ENCODE assay signal across 11 cellular contexts in the genomic region with DNA sequence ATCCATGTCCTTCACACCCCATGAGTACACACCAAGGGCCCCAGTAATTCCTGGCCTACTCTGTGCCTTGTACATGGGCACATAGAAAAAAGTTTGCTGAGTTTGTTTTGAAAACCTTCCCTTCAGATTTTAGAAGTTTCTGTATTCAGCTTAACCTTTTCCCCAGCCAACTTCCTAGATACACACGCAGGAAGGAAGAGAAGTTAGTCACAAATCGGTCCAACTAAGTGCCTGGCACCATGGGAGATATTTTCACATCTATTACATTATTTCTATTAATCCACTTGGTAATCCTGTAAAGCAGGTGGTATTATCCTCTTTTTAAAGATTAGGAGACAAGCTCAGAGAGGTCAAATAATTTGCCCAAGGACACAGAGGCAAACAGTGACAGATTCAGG. TPM values are rescaled to one million over a fixed set of nuclear protein-coding genes. Genes with fewer than 3 reads are reported as not detected.
DNase-seq lines count a peak whose midpoint lies in the region; ATAC-seq, FAIRE-seq and TF ChIP-seq lines count a peak whose summit lies in the region.
"Had no signal": no experiment of that assay in that cellular context is flagged by ENCODE, and none has a peak within 500 bp of the region (broad histone marks: within the 10 kb centered on the region; RNA-seq: fewer than 3 reads in every experiment).

No MANE protein-coding gene starts in this region.

- WGBS in GM12878 (ENCODE audit: insufficient coverage, insufficient replicate concordance, low lambda C conversion rate, missing lambda C conversion rate) = 58% methylated on average over 2 of the region's 2 CpGs
- WGBS in spleen, 5 donors = 22 to 44% (median 28%) methylated on average over 2 of the region's 2 CpGs

- ATAC-seq in GM12878 = no peak
- peak in 1 of 2 donors; percentile 5 for ATAC-seq in lower lobe of right lung
- no peak for ATAC-seq in GM18870 (IDR thresholded peaks at IDR 0.05; ENCODE audit: unreplicated experiment)
- no peak for ATAC-seq in HG03280 (IDR thresholded peaks at IDR 0.05; ENCODE audit: unreplicated experiment)
- ATAC-seq: stimulated activated naive CD8-positive, alpha-beta T cell treated with anti-CD3 and anti-CD28 coated beads, Interleukin-15, amount 100 ng/mL, for 72 hours had no signal

- CTCF ChIA-PET in GM12878 (lab: Yijun Ruan, JAX) = interaction anchor here (0.6 to 4.3 kb wide), 7 partner anchors 9 to 97 kb away, joined by 3 to 53 read pairs (median 3); no protein-coding TSS in a partner anchor

- H3K4me1 ChIP-seq in GM12878 (ENCODE audit: control insufficient read depth, insufficient read depth, low read length) (peaks cover 41% of the 10 kb centered on the region), lower lobe of right lung (peaks cover 74% of the 10 kb centered on the region), spleen (peaks cover 14 to 100% (median 82%) of the 10 kb centered on the region in 6 donors)

- no peaks in the 10 kb centered on the region for H3K36me3 ChIP-seq in GM12878 (ENCODE audit: control insufficient read depth in 2 of 2, insufficient read depth in 2 of 2, low read length in 1 of 2)
- peaks cover 4% of the 10 kb centered on the region for H3K36me3 ChIP-seq in lower lobe of right lung
- H3K36me3 ChIP-seq in spleen = peaks cover 0 to 21% (median 0%) of the 10 kb centered on the region in 6 donors

- TF ChIP-seq CTCF in HL-60 (IDR thresholded peaks at IDR 0.05; ENCODE audit: insufficient read depth, low read length) (no peak), GM12878 (IDR thresholded peaks at IDR 0.05 in 2 of 3, conservative IDR thresholded peaks at IDR 0.05 in 1 of 3; ENCODE audit: control insufficient read depth in 2 of 3, extremely low read depth in 1 of 3, insufficient read depth in 1 of 3, low read depth in 3 of 3, low read length in 3 of 3) (no peak), lower lobe of right lung (IDR thresholded peaks at IDR 0.05) (no peak), spleen (IDR thresholded peaks at IDR 0.05 in 8 of 11, conservative IDR thresholded peaks at IDR 0.05 in 3 of 11) (no peak)

- peak overlapping the region; percentile 14; the same call in 1 of the 2 replicates for H3K9ac ChIP-seq in GM12878 (ENCODE audit: control insufficient read depth, insufficient read depth, low read length)

- H3K4me2 ChIP-seq in GM12878 (ENCODE audit: control insufficient read depth, insufficient read depth) = peak overlapping the region; percentile 79

- in situ Hi-C loops in GM12878 (cut with MboI) = no loop called here

- SMC1A ChIA-PET in GM12878 (lab: Charles Lee; ENCODE audit: uncharacterized antibody, unreplicated experiment) = interaction anchor here (1.1 to 13.8 kb wide), 9 partner anchors 8 to 526 kb away, joined by 3 to 260 read pairs (median 5); partner anchors contain the start of genes PIK3IP1 and SELENOM

- RAD21 ChIA-PET in GM12878 (lab: Charles Lee; ENCODE audit: unreplicated experiment) = interaction anchor here (0.8 to 3.0 kb wide), 5 partner anchors 12 to 110 kb away, joined by 3 to 22 read pairs (median 5); no protein-coding TSS in a partner anchor

- H3K9me3 ChIP-seq in GM12878 (replicated peaks; ENCODE audit: control insufficient read depth, insufficient read depth, low read length) = no peaks in the 10 kb centered on the region
- H3K9me3 ChIP-seq in lower lobe of right lung = no peaks in the 10 kb centered on the region
- H3K9me3 ChIP-seq in spleen = no peaks in the 10 kb centered on the region

- peaks cover 78% of the 10 kb centered on the region for H3K79me2 ChIP-seq in GM12878 (ENCODE audit: control insufficient read depth, insufficient read depth, low read length)

- H3K27ac ChIP-seq in HL-60 (replicated peaks) = peak overlapping the region; percentile 38; the same call in 1 of the 2 replicates
- peak overlapping the region; percentile 75 for H3K27ac ChIP-seq in GM12878 (ENCODE audit: control insufficient read depth, insufficient read depth)
- peak overlapping the region; percentile 54 for H3K27ac ChIP-seq in lower lobe of right lung
- peak overlapping the region; percentile 44 to 94 (median 79) for H3K27ac ChIP-seq in spleen

- intact Hi-C loops in GM12878 (cut with micrococcal nuclease; ENCODE audit: unreplicated experiment) (no loop called here), lower lobe of right lung (cut with DNase I) (no loop called here), spleen (cut with DNase I; ENCODE audit: low total_unique reads) (loop anchor here (10.0 kb wide), 1 partner anchor 57 kb away; no protein-coding TSS in a partner anchor)

- no peak for TF ChIP-seq RAD21 in GM12878 (IDR thresholded peaks at IDR 0.05; ENCODE audit: insufficient read depth, low read depth, low read length)

- no peak overlapping the region for H2AFZ ChIP-seq in GM12878 (ENCODE audit: control insufficient read depth, low read depth, low read length)

- TF ChIP-seq POLR2A in GM12878 (IDR thresholded peaks at IDR 0.05; ENCODE audit: low read depth, low read length) (no peak), spleen (IDR thresholded peaks at IDR 0.05) (no peak)

- H3K27me3 ChIP-seq in HL-60 (ENCODE audit: insufficient read depth, poor library complexity, severe bottlenecking) = no peaks in the 10 kb centered on the region
- no peaks in the 10 kb centered on the region for H3K27me3 ChIP-seq in GM12878 (replicated peaks in 1 of 2; ENCODE audit: control insufficient read depth in 2 of 2, insufficient read depth in 2 of 2, low read length in 1 of 2)
- no peaks in the 10 kb centered on the region for H3K27me3 ChIP-seq in lower lobe of right lung (ENCODE audit: low read depth)
- no peaks in the 10 kb centered on the region for H3K27me3 ChIP-seq in spleen (replicated peaks in 1 of 7)

- POLR2A ChIA-PET in GM12878 (lab: Charles Lee) = interaction anchor here (0.5 to 1.5 kb wide), 6 partner anchors 8 to 1757 kb away, joined by 3 to 8 read pairs (median 4); no protein-coding TSS in a partner anchor

- no peak for FAIRE-seq in GM12878 (lab: Jason Lieb, UNC)

- no peak overlapping the region for H3K4me3 ChIP-seq in HL-60 (replicated peaks; ENCODE audit: insufficient read depth, low read length)
- peak overlapping the region; percentile 23; the same call in 1 of the 2 replicates for H3K4me3 ChIP-seq in GM12878
- H3K4me3 ChIP-seq in lower lobe of right lung = no peak overlapping the region
- peak overlapping the region in 1 of 8 donors; percentile 31 for H3K4me3 ChIP-seq in spleen

- H4K20me1 ChIP-seq in GM12878 (ENCODE audit: control insufficient read depth, insufficient read depth) = no peaks in the 10 kb centered on the region

- TF ChIP-seq EP300 in GM12878 (IDR thresholded peaks at IDR 0.05; ENCODE audit: borderline replicate concordance in 1 of 2, control insufficient read depth in 1 of 2, low read depth in 2 of 2, low read length in 2 of 2) = no peak

- DNase-seq in HL-60 (ENCODE audit: low read depth in 1 of 2, low spot score in 1 of 2) (no peak), GM12878 (ENCODE audit: low read depth, low spot score) (no peak), lower lobe of right lung (no peak), spleen (no peak), kidney tubule cell (ENCODE audit: low spot score) (no peak), T1000 (lab: John Stamatoyannopoulos, UW) (no peak)
- DNase-seq: effector CD4-positive, alpha-beta T cell; SIG-M5; stimulated activated naive CD8-positive, alpha-beta T cell treated with anti-CD3 and anti-CD28 coated beads, Interleukin-15, amount 100 ng/mL, for 72 hours had no signal

- no TSS peak for BruUV-seq in GM12878 (replicated peaks; lab: Mats Ljungman, UMichigan)

TF ChIP-seq in GM12878, 131 proteins besides CTCF, POLR2A, EP300 and RAD21 (continues in another document):
- TF ChIP-seq CBX5 (IDR thresholded peaks at IDR 0.05; ENCODE audit: low read depth) (no peak), ZNF622 (IDR thresholded peaks at IDR 0.05) (no peak), TCF7 (IDR thresholded peaks at IDR 0.05; ENCODE audit: borderline replicate concordance) (no peak)

RNA-seq across cellular contexts. Expression of gene LIMK2, which starts 5.8 kb away (rescaled TPM):
- 97.5 and 99.4 TPM in 2 replicates for total RNA-seq in GM12878 (2013; cell fraction: nucleolus; rRNA removed)
- 32.3 and 34.9 TPM in 2 replicates for total RNA-seq in GM12878 (2014; rRNA removed)
- 21.1 and 23.7 TPM in 2 replicates for total RNA-seq in GM12878 (2014; rRNA removed; fragmentation: Illumina TruSeq; extraction: Trizol)
- 33.5 and 40.4 TPM in 2 replicates for total RNA-seq in GM12878 (2021)
- polyA plus RNA-seq in GM12878 (2011; ENCODE audit: low read depth) = 8.4 TPM
- 8.1 and 12.1 TPM in 2 replicates for polyA plus RNA-seq in GM12878 (2011; rRNA removed)
- 13.1 and 15.4 TPM in 2 replicates for polyA plus RNA-seq in GM12878 (2011; cell fraction: cytosol; rRNA removed)
- 26.8 and 55.4 TPM in 2 replicates for polyA plus RNA-seq in GM12878 (2011; cell fraction: nucleus; rRNA removed)
- polyA plus RNA-seq in GM12878 (2012) = 13.0 and 13.5 TPM in 2 replicates
- 20.6 and 29.8 TPM in 2 replicates for polyA plus RNA-seq in GM12878 (2014; fragmentation: Illumina TruSeq; extraction: Trizol)
- 1 to 10 TPM; 2.9 to 5.0 TPM for polyA plus RNA-seq in GM12878 (2014; fragmentation: Nextera tagmentation; extraction: Ambion mirVana)
- 23.3 and 24.2 TPM in 2 replicates for polyA plus RNA-seq in GM12878 (2014; rRNA removed)
- polyA plus RNA-seq in GM12878 (2016; fragmentation: Nextera tagmentation; extraction: Ambion mirVana) = 10 to 100 TPM; 31.2 to 32.2 TPM
- 17.8 and 24.2 TPM in 2 replicates for polyA minus RNA-seq in GM12878 (2011; rRNA and poly(A)+ RNA removed)
- 4.1 and 5.8 TPM in 2 replicates for polyA minus RNA-seq in GM12878 (2011; cell fraction: cytosol; rRNA and poly(A)+ RNA removed)
- 17.0 and 28.4 TPM in 2 replicates for polyA minus RNA-seq in GM12878 (2011; cell fraction: nucleus; rRNA and poly(A)+ RNA removed)
- total RNA-seq in lower lobe of right lung = 61.2 TPM
- 100 to 1,000 TPM in 3 of 7 donors, 10 to 100 TPM in 4; 51.6 to 182 (median 78.1) TPM for total RNA-seq in spleen
- polyA plus RNA-seq in spleen = 10 to 100 TPM in 2 of 3 donors, 1 to 10 TPM in 1; 6.1 to 15.2 (median 11.0) TPM

RNA-seq across cellular contexts. Expression of gene RNF185, which starts 57.9 kb away (rescaled TPM):
- total RNA-seq in GM12878 (2013; cell fraction: nucleolus; rRNA removed) = 12.8 and 13.4 TPM in 2 replicates
- total RNA-seq in GM12878 (2014; rRNA removed) = 15.6 and 18.7 TPM in 2 replicates
- 18.6 and 19.1 TPM in 2 replicates for total RNA-seq in GM12878 (2014; rRNA removed; fragmentation: Illumina TruSeq; extraction: Trizol)
- 22.1 and 22.9 TPM in 2 replicates for total RNA-seq in GM12878 (2021)
- polyA plus RNA-seq in GM12878 (2011; ENCODE audit: low read depth) = 14.5 TPM
- 32.6 and 34.7 TPM in 2 replicates for polyA plus RNA-seq in GM12878 (2011; rRNA removed)
- 30.9 and 31.9 TPM in 2 replicates for polyA plus RNA-seq in GM12878 (2011; cell fraction: cytosol; rRNA removed)
- 17.2 and 19.3 TPM in 2 replicates for polyA plus RNA-seq in GM12878 (2011; cell fraction: nucleus; rRNA removed)
- 16.8 and 17.2 TPM in 2 replicates for polyA plus RNA-seq in GM12878 (2012)
- polyA plus RNA-seq in GM12878 (2014; fragmentation: Illumina TruSeq; extraction: Trizol) = 29.0 and 31.2 TPM in 2 replicates
- polyA plus RNA-seq in GM12878 (2014; fragmentation: Nextera tagmentation; extraction: Ambion mirVana) = 10 to 100 TPM in 1 of 2 experiments, 1 to 10 TPM in 1; 7.7 to 10.8 TPM
- 20.2 and 23.1 TPM in 2 replicates for polyA plus RNA-seq in GM12878 (2014; rRNA removed)
- 10 to 100 TPM; 26.8 to 28.9 TPM for polyA plus RNA-seq in GM12878 (2016; fragmentation: Nextera tagmentation; extraction: Ambion mirVana)
- 17.8 and 22.2 TPM in 2 replicates for polyA minus RNA-seq in GM12878 (2011; rRNA and poly(A)+ RNA removed)
- 7.8 and 8.5 TPM in 2 replicates for polyA minus RNA-seq in GM12878 (2011; cell fraction: cytosol; rRNA and poly(A)+ RNA removed)
- polyA minus RNA-seq in GM12878 (2011; cell fraction: nucleus; rRNA and poly(A)+ RNA removed) = 3.4 and 4.6 TPM in 2 replicates
- 32.4 TPM for total RNA-seq in lower lobe of right lung
- total RNA-seq in spleen = 10 to 100 TPM; 22.6 to 28.5 (median 25.7) TPM
- polyA plus RNA-seq in spleen = 10 to 100 TPM; 12.4 to 19.3 (median 12.5) TPM
